Comparison of ENCODE assay signal across 16 cellular contexts in genomic region chr2:76625101-76625500, GRCh38.
DNase-seq lines count a peak whose midpoint lies in the region; ATAC-seq, FAIRE-seq and TF ChIP-seq lines count a peak whose summit lies in the region.
"Had no signal": no experiment of that assay in that cellular context is flagged by ENCODE, and none has a peak within 500 bp of the region (broad histone marks: within the 10 kb centered on the region; RNA-seq: fewer than 3 reads in every experiment).

No MANE protein-coding gene starts in this region.

- H2BK20ac ChIP-seq in H1 (ENCODE audit: low read length): 0 out of 2 replicates have a peak overlapping the region, but pooled peaks have one; percentile 52

- POLR2A ChIA-PET in H1 (lab: Charles Lee; ENCODE audit: partially characterized antibody): no interaction called here

- H3K27ac ChIP-seq in SJCRH30: peak overlapping the region; percentile 50
- no peak overlapping the region for H3K27ac ChIP-seq in H1 (ENCODE audit: low read depth, low read length)
- H3K27ac ChIP-seq in neuronal stem cell (replicated peaks; ENCODE audit: low read length): no peak overlapping the region
- no peak overlapping the region for H3K27ac ChIP-seq in aorta (ENCODE audit: low read depth in 1 of 2, low read length in 2 of 2)
- H3K27ac ChIP-seq: BLaER1 treated with 17β-estradiol and CSF1 and Interleukin-3, amounts not matched to agents 10 nM and 100 nM had no signal

- DNase-seq in SJCRH30: peak; percentile 78 to 90
- no peak for DNase-seq in H1 (ENCODE audit: low read depth in 1 of 2, low spot score in 2 of 2)
- DNase-seq in neuronal stem cell (ENCODE audit: low spot score): no peak
- peak in 1 of 2 donors; percentile 26 for DNase-seq in aorta
- DNase-seq: Calu3; CD8-positive, alpha-beta T cell; H7; HFFc6 had no signal

- H4K91ac ChIP-seq in H1 (replicated peaks; ENCODE audit: insufficient read length, low read length): no peak overlapping the region
- H4K91ac ChIP-seq in neuronal stem cell (ENCODE audit: low read depth, low read length, poor library complexity): no peak overlapping the region

- H3K23me2 ChIP-seq in H1 (ENCODE audit: low read depth, low read length): no peaks in the 10 kb centered on the region; the same call in 1 of the 2 replicates

- no peak overlapping the region; the same call in 1 of the 2 replicates for H4K8ac ChIP-seq in H1 (ENCODE audit: extremely low read depth, insufficient read depth, low read length)
- H4K8ac ChIP-seq in neuronal stem cell (ENCODE audit: low read depth, low read length): no peak overlapping the region

- H3K14ac ChIP-seq in H1 (ENCODE audit: insufficient read length) (no peak overlapping the region), neuronal stem cell (ENCODE audit: low read length) (no peak overlapping the region)

- H3K79me2 ChIP-seq in H1 (ENCODE audit: control insufficient read depth in 1 of 2, insufficient read depth in 2 of 2, low read length in 2 of 2): no peaks in the 10 kb centered on the region

- no peaks in the 10 kb centered on the region for H4K20me1 ChIP-seq in H1 (replicated peaks in 1 of 2; ENCODE audit: control insufficient read depth in 1 of 2, insufficient read depth in 2 of 2, low read length in 2 of 2)
- H4K20me1 ChIP-seq: BLaER1 treated with 17β-estradiol and CSF1 and Interleukin-3, amounts not matched to agents 10 nM and 100 nM had no signal

- 91% methylated on average over 3 of the region's 3 CpGs; no CpG with 5 or more reads in 1 of the 2 experiments for WGBS in H1 (ENCODE audit: extremely low coverage in 1 of 2, insufficient coverage in 1 of 2, insufficient read length in 1 of 2, insufficient replicate concordance in 2 of 2, low coverage in 1 of 2, low lambda C conversion rate in 2 of 2, missing lambda C conversion rate in 1 of 2), 2 experiments
- WGBS in neuronal stem cell (ENCODE audit: extremely low coverage in 2 of 2, insufficient read length in 2 of 2, insufficient replicate concordance in 1 of 2), 2 donors: no CpG with 5 or more reads among the region's 3 CpGs
- 72 to 75% methylated on average over 3 of the region's 3 CpGs for whole genome bisulfite sequencing in aorta, 2 donors

- H3K4me2 ChIP-seq in H1 (ENCODE audit: insufficient read depth in 1 of 2, low read depth in 2 of 2, low read length in 2 of 2): no peak overlapping the region
- H3K4me2 ChIP-seq in neuronal stem cell (ENCODE audit: insufficient read depth, low read length, poor library complexity, severe bottlenecking): no peak overlapping the region
- H3K4me2 ChIP-seq: BLaER1 treated with 17β-estradiol and CSF1 and Interleukin-3, amounts not matched to agents 10 nM and 100 nM; GM23338 had no signal

- H3K23ac ChIP-seq in H1 (ENCODE audit: insufficient read length) (no peak overlapping the region), neuronal stem cell (ENCODE audit: low read depth, low read length, poor library complexity) (no peak overlapping the region)

- no peak for FAIRE-seq in H1 (lab: Jason Lieb, UNC)
- FAIRE-seq: G401.6, GM12891, GM19239 had no signal

- H3K36me3 ChIP-seq in SJCRH30 (no peaks in the 10 kb centered on the region), H1 (ENCODE audit: control insufficient read depth in 2 of 4, insufficient read depth in 4 of 4, low read length in 3 of 4) (no peaks in the 10 kb centered on the region), neuronal stem cell (replicated peaks in 1 of 2; ENCODE audit: control insufficient read depth in 2 of 2, insufficient read depth in 2 of 2, low read length in 2 of 2) (no peaks in the 10 kb centered on the region), aorta (ENCODE audit: control insufficient read depth in 1 of 2, insufficient read depth in 2 of 2, low read length in 1 of 2) (no peaks in the 10 kb centered on the region)
- H3K36me3 ChIP-seq: BLaER1 treated with 17β-estradiol and CSF1 and Interleukin-3, amounts not matched to agents 10 nM and 100 nM had no signal

- intact Hi-C loops in aorta (cut with DNase I): no loop called here

- H2BK12ac ChIP-seq in H1 (ENCODE audit: low read depth, low read length) (peak overlapping the region; percentile 78; the same call in 1 of the 2 replicates), neuronal stem cell (ENCODE audit: low read length) (no peak overlapping the region)

- TF ChIP-seq EP300 in H1 (IDR thresholded peaks at IDR 0.05; ENCODE audit: borderline replicate concordance in 1 of 2, low read depth in 2 of 2, low read length in 2 of 2): no peak

- no peak overlapping the region for H3K9ac ChIP-seq in H1 (replicated peaks in 1 of 4; ENCODE audit: extremely low read depth in 1 of 4, low read depth in 3 of 4, low read length in 3 of 4)
- no peak overlapping the region for H3K9ac ChIP-seq in neuronal stem cell (ENCODE audit: low read depth, low read length, poor library complexity)
- H3K9ac ChIP-seq: BLaER1 treated with 17β-estradiol and CSF1 and Interleukin-3, amounts not matched to agents 10 nM and 100 nM had no signal

- no peak for TF ChIP-seq CTCF in H1 (IDR thresholded peaks at IDR 0.05; ENCODE audit: control extremely low read depth in 1 of 3, insufficient read depth in 1 of 3, low read depth in 1 of 3, low read length in 3 of 3)

- TF ChIP-seq RAD21 in H1 (IDR thresholded peaks at IDR 0.05 in 1 of 2, conservative IDR thresholded peaks at IDR 0.05 in 1 of 2; ENCODE audit: low read depth in 2 of 2, low read length in 2 of 2): no peak

- H3K79me1 ChIP-seq in H1 (ENCODE audit: low read depth, low read length) (peaks cover 3% of the 10 kb centered on the region; the same call in 1 of the 2 replicates), neuronal stem cell (ENCODE audit: low read depth, low read length) (no peaks in the 10 kb centered on the region)

- H4K5ac ChIP-seq in H1 (ENCODE audit: insufficient read length, low read depth, low read length): no peak overlapping the region

- H3K4me1 ChIP-seq in SJCRH30 (peaks cover 20% of the 10 kb centered on the region), H1 (replicated peaks in 1 of 4; ENCODE audit: control insufficient read depth in 3 of 4, insufficient read depth in 4 of 4, low read length in 3 of 4) (peaks cover 0 to 6% (median under 1%) of the 10 kb centered on the region in 4 experiments; a peak in 1 of 7 replicates), neuronal stem cell (ENCODE audit: control insufficient read depth in 2 of 2, insufficient read depth in 1 of 2, low read depth in 1 of 2, low read length in 2 of 2) (no peaks in the 10 kb centered on the region), aorta (ENCODE audit: control insufficient read depth in 1 of 2, insufficient read depth in 2 of 2, low read length in 2 of 2) (no peaks in the 10 kb centered on the region)
- H3K4me1 ChIP-seq: BLaER1 treated with 17β-estradiol and CSF1 and Interleukin-3, amounts not matched to agents 10 nM and 100 nM had no signal

- H3K18ac ChIP-seq in H1 (ENCODE audit: extremely low read depth, low read length): no peak overlapping the region
- H3K18ac ChIP-seq in neuronal stem cell (ENCODE audit: low read length): peak overlapping the region; percentile 6

- no peak for TF ChIP-seq POLR2A in H1 (IDR thresholded peaks at IDR 0.05; ENCODE audit: control extremely low read depth in 1 of 2, low read depth in 2 of 2, low read length in 2 of 2)

- CTCF ChIA-PET in H1 (lab: Charles Lee; ENCODE audit: partially characterized antibody): interaction anchor here (0.6 to 2.6 kb wide), 2 partner anchors 25 to 201 kb away, joined by 3 to 10 read pairs; no protein-coding TSS in a partner anchor

- H2BK15ac ChIP-seq in H1 (ENCODE audit: low read length) (no peak overlapping the region), neuronal stem cell (ENCODE audit: low read length) (no peak overlapping the region)

- H3K4ac ChIP-seq in H1 (replicated peaks; ENCODE audit: insufficient read length, low read depth, low read length) (no peak overlapping the region), neuronal stem cell (ENCODE audit: low read length) (no peak overlapping the region)

- ATAC-seq in aorta (ENCODE audit: low FRiP score) (peak; percentile 19), HG02938 (IDR thresholded peaks at IDR 0.05; ENCODE audit: unreplicated experiment) (no peak), HG02970 (IDR thresholded peaks at IDR 0.05; ENCODE audit: low FRiP score, unreplicated experiment) (no peak)
- ATAC-seq: CD8-positive, alpha-beta T cell; HCT116 had no signal

- no peak overlapping the region for H2AK5ac ChIP-seq in H1 (ENCODE audit: low read depth, low read length)
- H2AK5ac ChIP-seq in neuronal stem cell (ENCODE audit: low read depth, low read length): no peak overlapping the region

- no peak overlapping the region for H3K56ac ChIP-seq in H1 (replicated peaks; ENCODE audit: insufficient read length, low read depth, low read length)

- H2BK5ac ChIP-seq in H1 (ENCODE audit: low read depth, low read length) (no peak overlapping the region), neuronal stem cell (ENCODE audit: low read length) (no peak overlapping the region)

- H3K9me3 ChIP-seq in SJCRH30 (replicated peaks) (no peaks in the 10 kb centered on the region; the same call in 1 of the 2 replicates), H1 (ENCODE audit: insufficient read depth in 2 of 2, low read depth in 1 of 2, low read length in 1 of 2) (peaks cover 0 to 3% of the 10 kb centered on the region in 2 experiments; a peak in 1 of 4 replicates), neuronal stem cell (replicated peaks in 1 of 2; ENCODE audit: control insufficient read depth in 2 of 2, insufficient read depth in 1 of 2, low read depth in 1 of 2, low read length in 2 of 2) (no peaks in the 10 kb centered on the region), aorta (ENCODE audit: control insufficient read depth, low read length) (peaks cover 1% of the 10 kb centered on the region)
- H3K9me3 ChIP-seq: BLaER1 treated with 17β-estradiol and CSF1 and Interleukin-3, amounts not matched to agents 10 nM and 100 nM had no signal

- H3K4me3 ChIP-seq in SJCRH30 (peak overlapping the region; percentile 5), H1 (ENCODE audit: extremely low read depth in 1 of 4, insufficient read depth in 2 of 4, low read depth in 3 of 4, low read length in 4 of 4) (no peak overlapping the region), neuronal stem cell (ENCODE audit: low read length in 2 of 2) (no peak overlapping the region), aorta (ENCODE audit: low read length in 2 of 2) (no peak overlapping the region)
- H3K4me3 ChIP-seq: BLaER1 treated with 17β-estradiol and CSF1 and Interleukin-3, amounts not matched to agents 10 nM and 100 nM; GM23338 had no signal

- H3K27me3 ChIP-seq in SJCRH30 (no peaks in the 10 kb centered on the region), H1 (replicated peaks in 1 of 4; ENCODE audit: control insufficient read depth in 3 of 4, extremely low read depth in 1 of 4, insufficient read depth in 3 of 4, low read length in 3 of 4) (no peaks in the 10 kb centered on the region), neuronal stem cell (ENCODE audit: control insufficient read depth in 3 of 3, insufficient read depth in 3 of 3, low read depth in 1 of 3, low read length in 3 of 3) (no peaks in the 10 kb centered on the region), aorta (ENCODE audit: control insufficient read depth in 1 of 2, insufficient read depth in 2 of 2, low read length in 1 of 2) (no peaks in the 10 kb centered on the region)
- H3K27me3 ChIP-seq: BLaER1 treated with 17β-estradiol and CSF1 and Interleukin-3, amounts not matched to agents 10 nM and 100 nM had no signal

- H2AFZ ChIP-seq in H1 (ENCODE audit: low read length): no peak overlapping the region
- no peak overlapping the region for H2AFZ ChIP-seq in neuronal stem cell (ENCODE audit: low read length)
- H2AFZ ChIP-seq: GM23338 had no signal

- H2BK120ac ChIP-seq in H1 (replicated peaks; ENCODE audit: low read depth, low read length) (no peak overlapping the region), neuronal stem cell (ENCODE audit: low read depth, low read length) (no peak overlapping the region)

Comparison
In these comparisons a context has a peak if more than half of its experiments do, and no peak if none do; other contexts are left out.
1. DNase-seq: peak in SJCRH30 (2 of 2); none in H1 (0 of 2) and neuronal stem cell (single experiment).